In genomic region chr5:139752506-139753350, GRCh38 we compare ENCODE assay signal across 1 cellular context.
A peak's percentile ranks its signal among the peaks of the same experiment; 100 is the strongest.
TF ChIP-seq lines count a peak whose summit lies in the region.

No MANE protein-coding gene starts in this region.

TF ChIP-seq in HEK293, 187 proteins besides CTCF, POLR2A, EP300 and RAD21 (continued from another document):
- TF ChIP-seq ZNF560 (tag by site-specific recombination; IDR thresholded peaks at IDR 0.05; ENCODE audit: borderline replicate concordance) (no peak), ZNF146 (tag by site-specific recombination; IDR thresholded peaks at IDR 0.05) (no peak), ZNF239 (tag by site-specific recombination; IDR thresholded peaks at IDR 0.05) (no peak), ZNF670 (tag by site-specific recombination; IDR thresholded peaks at IDR 0.05; ENCODE audit: low read depth) (no peak), ZNF596 (tag by site-specific recombination; IDR thresholded peaks at IDR 0.05) (no peak), PRDM2 (tag by site-specific recombination; IDR thresholded peaks at IDR 0.05; ENCODE audit: borderline replicate concordance) (no peak), ZNF18 (tag by site-specific recombination; IDR thresholded peaks at IDR 0.05) (no peak; the same call in 1 of the 2 replicates), HOXC10 (CRISPR knock-in tag; IDR thresholded peaks at IDR 0.05) (no peak), ZNF514 (tag by site-specific recombination; IDR thresholded peaks at IDR 0.05) (no peak), ZBTB6 (tag by site-specific recombination; IDR thresholded peaks at IDR 0.05) (no peak), BCL11A (tag by site-specific recombination; IDR thresholded peaks at IDR 0.05; ENCODE audit: low read depth) (no peak), ZNF549 (tag by site-specific recombination; IDR thresholded peaks at IDR 0.05) (no peak), ZNF148 (tag by site-specific recombination; IDR thresholded peaks at IDR 0.05; ENCODE audit: borderline replicate concordance) (no peak), ZNF354C (tag by site-specific recombination; IDR thresholded peaks at IDR 0.05; ENCODE audit: borderline replicate concordance, low read depth) (no peak), ZNF202 (tag by site-specific recombination; IDR thresholded peaks at IDR 0.05; ENCODE audit: borderline replicate concordance) (no peak), INSM2 (tag by site-specific recombination; IDR thresholded peaks at IDR 0.05) (0 out of 2 replicates have a peak, but pooled peaks have one; percentile 42), ZNF623 (tag by site-specific recombination; IDR thresholded peaks at IDR 0.05) (no peak), ZNF169 (tag by site-specific recombination; IDR thresholded peaks at IDR 0.05) (no peak), ZNF114 (tag by site-specific recombination; IDR thresholded peaks at IDR 0.05) (no peak), YY1 (tag by site-specific recombination; IDR thresholded peaks at IDR 0.05) (no peak), ZNF19 (tag by site-specific recombination; IDR thresholded peaks at IDR 0.05; ENCODE audit: low read depth) (no peak), ZNF548 (tag by site-specific recombination; IDR thresholded peaks at IDR 0.05) (no peak), ZNF585B (tag by site-specific recombination; IDR thresholded peaks at IDR 0.05) (no peak), PBX3 (CRISPR knock-in tag; IDR thresholded peaks at IDR 0.05) (no peak), ZNF398 (tag by site-specific recombination; IDR thresholded peaks at IDR 0.05) (peak; percentile 80), ZNF664 (tag by site-specific recombination; IDR thresholded peaks at IDR 0.05) (no peak), KLF16 (tag by site-specific recombination; IDR thresholded peaks at IDR 0.05) (no peak), ZEB2 (tag by site-specific recombination; IDR thresholded peaks at IDR 0.05) (no peak; the same call in 1 of the 2 replicates), SP7 (tag by site-specific recombination; IDR thresholded peaks at IDR 0.05) (peak; percentile 69), ZNF707 (tag by site-specific recombination; IDR thresholded peaks at IDR 0.05) (no peak), ZNF274 (IDR thresholded peaks at IDR 0.05; ENCODE audit: low read length) (no peak), ZNF274 (tag by site-specific recombination; IDR thresholded peaks at IDR 0.05; ENCODE audit: borderline replicate concordance) (no peak), ZNF37A (tag by site-specific recombination; IDR thresholded peaks at IDR 0.05) (no peak), ZNF473 (tag by site-specific recombination; IDR thresholded peaks at IDR 0.05) (no peak)
TF ChIP-seq in HEK293: peak in this region for 32.
